8 cellular contexts compared by ENCODE assay signal in the genomic region with DNA sequence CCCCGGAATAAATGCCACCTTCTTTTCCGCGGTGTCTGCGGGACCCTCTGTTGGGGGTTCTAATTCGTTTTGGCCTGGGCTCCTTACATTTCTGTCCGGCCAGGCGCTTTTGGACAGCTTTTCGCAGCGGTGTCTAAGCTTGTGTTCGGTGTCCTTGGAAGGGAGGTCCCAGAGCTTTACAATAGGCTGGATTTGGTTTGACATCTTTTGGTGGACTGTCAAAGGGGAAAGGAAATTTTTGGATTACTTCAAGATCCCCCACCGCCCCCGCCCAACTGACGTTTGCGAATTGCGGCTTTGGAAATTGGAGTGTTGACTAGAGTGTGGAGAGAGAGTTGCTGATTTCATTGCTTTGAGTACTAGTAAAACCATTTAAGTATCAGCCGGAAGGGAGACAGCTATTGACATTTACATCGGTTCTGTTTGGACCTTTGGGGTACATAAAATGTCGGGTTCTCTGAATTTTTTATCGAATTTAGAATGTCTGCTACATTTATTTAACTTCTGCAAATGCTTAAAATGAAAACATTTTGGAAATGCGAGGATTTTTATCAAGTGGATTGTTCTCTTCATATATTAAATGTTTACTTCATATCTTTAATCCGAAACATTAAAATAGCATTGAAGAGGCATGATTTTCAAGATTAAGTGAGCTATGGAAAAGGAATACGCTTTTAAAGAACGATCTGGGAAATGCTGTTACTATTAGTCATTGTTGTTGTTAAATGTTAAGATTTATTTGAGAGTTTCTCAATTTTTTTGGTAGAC. TPM values are rescaled to one million over a fixed set of nuclear protein-coding genes. Genes with fewer than 3 reads are reported as not detected.
DNase-seq lines count a peak whose midpoint lies in the region; ATAC-seq and TF ChIP-seq lines count a peak whose summit lies in the region.

No MANE protein-coding gene starts in this region.

- TF ChIP-seq POLR2A in spleen (IDR thresholded peaks at IDR 0.05), result no peak

- no peaks in the 10 kb centered on the region for H3K9me3 ChIP-seq in T-helper 17 cell (ENCODE audit: control insufficient read depth, low read length, poor library complexity, severe bottlenecking)
- no peaks in the 10 kb centered on the region for H3K9me3 ChIP-seq in spleen

- peak overlapping the region; percentile 96 for H3K27ac Mint-ChIP-seq in T-helper 17 cell
- H3K27ac Mint-ChIP-seq in glutamatergic neuron (ENCODE audit: unreplicated experiment), result peak overlapping the region; percentile 0

- H3K4me1 Mint-ChIP-seq in T-helper 17 cell, result peaks cover 33% of the 10 kb centered on the region
- peaks cover 7% of the 10 kb centered on the region for H3K4me1 Mint-ChIP-seq in glutamatergic neuron (ENCODE audit: low read depth, unreplicated experiment)

- no peak for TF ChIP-seq CTCF in glutamatergic neuron (IDR thresholded peaks at IDR 0.05; ENCODE audit: partially characterized antibody, unreplicated experiment)
- no peak for TF ChIP-seq CTCF in spleen (IDR thresholded peaks at IDR 0.05 in 8 of 11, conservative IDR thresholded peaks at IDR 0.05 in 3 of 11)

- H3K4me3 ChIP-seq in spleen, result peak overlapping the region; percentile 52 to 86 (median 66)

- peaks cover 0 to 53% (median 0%) of the 10 kb centered on the region in 7 donors for H3K27me3 ChIP-seq in spleen (replicated peaks in 1 of 7)

- H3K27ac ChIP-seq in spleen, result peak overlapping the region in 7 of 8 donors; percentile 96 to 99 (median 98)

- peak in 2 of 3 experiments; percentile 12 to 27 for DNase-seq in NCI-H1417 (lab: John Stamatoyannopoulos, UW)
- DNase-seq in NCI-H1417 treated with DMSO at 0.1 percent for 48 hours (lab: John Stamatoyannopoulos, UW), result no peak
- DNase-seq in T-helper 17 cell, result no peak
- peak; percentile 32 for DNase-seq in glutamatergic neuron
- peak; percentile 73 for DNase-seq in spleen
- DNase-seq in activated effector memory CD4-positive, alpha-beta T cell treated with anti-CD3 and anti-CD28 coated beads, Interleukin-2, amount 50 U/mL, for 16 hours, result no peak
- no peak for DNase-seq in DMS153 (lab: John Stamatoyannopoulos, UW)

- peaks cover 12% of the 10 kb centered on the region for H3K9me3 Mint-ChIP-seq in glutamatergic neuron (ENCODE audit: unreplicated experiment)

- H3K36me3 Mint-ChIP-seq in T-helper 17 cell (ENCODE audit: low read depth) (no peaks in the 10 kb centered on the region), glutamatergic neuron (ENCODE audit: unreplicated experiment) (no peaks in the 10 kb centered on the region)

- H3K4me1 ChIP-seq in spleen, result peaks cover 33 to 73% (median 55%) of the 10 kb centered on the region in 6 donors

- H3K36me3 ChIP-seq in spleen, result no peaks in the 10 kb centered on the region

- ATAC-seq in T-helper 17 cell (no peak), GM18909 (IDR thresholded peaks at IDR 0.05; ENCODE audit: poor library complexity, unreplicated experiment) (no peak)

- peak overlapping the region; percentile 98 for H3K4me3 Mint-ChIP-seq in T-helper 17 cell
- H3K4me3 Mint-ChIP-seq in glutamatergic neuron (ENCODE audit: unreplicated experiment), result peak overlapping the region; percentile 80

- intact Hi-C loops in spleen (cut with DNase I; ENCODE audit: low total_unique reads), result no loop called here

- H3K27me3 Mint-ChIP-seq in T-helper 17 cell, result no peaks in the 10 kb centered on the region
- H3K27me3 Mint-ChIP-seq in glutamatergic neuron (ENCODE audit: unreplicated experiment), result peaks cover 18% of the 10 kb centered on the region

- WGBS in spleen, 5 donors, result 39 to 51% (median 43%) methylated on average over 23 of the region's 23 CpGs

RNA-seq across cellular contexts. Expression of gene PURA, which starts 4.7 kb away (rescaled TPM):
- total RNA-seq in T-helper 17 cell (10 to 100 TPM in 1 of 2 donors, 1 to 10 TPM in 1; 9.0 to 10.3 TPM), glutamatergic neuron (ENCODE audit: unreplicated experiment) (4.1 TPM), spleen (10 to 100 TPM; 19.0 to 36.2 (median 28.2) TPM)
- polyA plus RNA-seq in spleen, result 1 to 10 TPM; 2.8 to 4.7 (median 3.0) TPM

RNA-seq across cellular contexts. Expression of gene IGIP, which starts 16.5 kb away (rescaled TPM):
- total RNA-seq in T-helper 17 cell (1 to 10 TPM; 3.2 to 3.7 TPM), glutamatergic neuron (ENCODE audit: unreplicated experiment) (0.98 TPM), spleen (10 to 100 TPM in 5 of 7 donors, 1 to 10 TPM in 2; 8.1 to 20.4 (median 12.8) TPM)
- polyA plus RNA-seq in spleen, result 1 to 10 TPM; 4.7 to 6.4 (median 4.9) TPM

Comparison
In these comparisons a context has a peak if more than half of its experiments do, and no peak if none do; other contexts are left out.
1. DNase-seq: peak in NCI-H1417 (2 of 3), glutamatergic neuron (single experiment) and spleen (single experiment); none in NCI-H1417 treated with DMSO at 0.1 percent for 48 hours (single experiment), T-helper 17 cell (0 of 3), activated effector memory CD4-positive, alpha-beta T cell treated with anti-CD3 and anti-CD28 coated beads, Interleukin-2, amount 50 U/mL, for 16 hours (single experiment) and DMS153 (single experiment).